26 cellular contexts compared by ENCODE assay signal in the genomic region with DNA sequence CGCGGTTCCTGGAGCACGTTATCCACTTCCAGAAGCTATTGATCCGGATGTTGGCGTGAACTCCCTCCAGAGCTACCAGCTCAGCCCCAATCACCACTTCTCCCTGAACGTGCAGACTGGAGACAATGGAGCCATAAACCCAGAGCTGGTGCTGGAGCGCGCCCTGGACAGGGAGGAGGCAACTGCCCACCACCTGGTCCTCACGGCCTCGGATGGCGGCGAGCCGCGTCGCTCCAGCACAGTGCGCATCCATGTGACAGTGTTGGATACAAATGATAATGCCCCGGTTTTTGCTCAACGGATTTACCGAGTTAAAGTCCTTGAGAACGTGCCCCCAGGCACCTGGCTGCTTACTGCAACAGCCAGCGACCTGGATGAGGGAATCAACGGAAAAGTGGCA. TPM values are rescaled to one million over a fixed set of nuclear protein-coding genes. Genes with fewer than 3 reads are reported as not detected.
DNase-seq lines count a peak whose midpoint lies in the region; TF ChIP-seq lines count a peak whose summit lies in the region.
"Had no signal": no experiment of that assay in that cellular context is flagged by ENCODE, and none has a peak within 500 bp of the region (broad histone marks: within the 10 kb centered on the region; RNA-seq: fewer than 3 reads in every experiment).

No MANE protein-coding gene starts in this region.

- TF ChIP-seq CTCF in AG04450 (IDR thresholded peaks at IDR 0.05; ENCODE audit: low read depth, low read length) (no peak), esophagus squamous epithelium (IDR thresholded peaks at IDR 0.05) (no peak), A673 (conservative IDR thresholded peaks at IDR 0.05; ENCODE audit: low read depth, low read length) (no peak)

- H3K4me1 ChIP-seq in adipocyte (ENCODE audit: control insufficient read depth, insufficient read depth, low read length) (peaks cover 13% of the 10 kb centered on the region), esophagus squamous epithelium (peaks cover 0 to 3% (median 0%) of the 10 kb centered on the region in 3 donors), skeletal muscle tissue (ENCODE audit: control insufficient read depth in 3 of 3, insufficient read depth in 3 of 3, low read length in 3 of 3) (peaks cover 0 to 25% (median 6%) of the 10 kb centered on the region in 3 donors), A673 (ENCODE audit: insufficient read depth, low read length, poor library complexity, severe bottlenecking) (no peaks in the 10 kb centered on the region)
- H3K4me1 ChIP-seq: BLaER1 treated with 17β-estradiol and CSF1 and Interleukin-3, amounts not matched to agents 10 nM and 100 nM; body of pancreas; uterus had no signal

- CTCF ChIA-PET in AG04450 (lab: Charles Lee): interaction anchor here (0.9 to 2.0 kb wide), 5 partner anchors 14 to 164 kb away, joined by 3 to 18 read pairs (median 10); a partner anchor contains a TSS
- CTCF ChIA-PET in A673 (lab: Charles Lee): no interaction called here

- H3K27me3 ChIP-seq in AG04450 (ENCODE audit: control insufficient read depth, insufficient read depth, low read length): no peaks in the 10 kb centered on the region
- no peaks in the 10 kb centered on the region for H3K27me3 ChIP-seq in adipocyte (replicated peaks; ENCODE audit: control insufficient read depth, insufficient read depth, low read length)
- H3K27me3 ChIP-seq in esophagus squamous epithelium: peaks cover 0 to 46% (median 0%) of the 10 kb centered on the region in 4 donors
- H3K27me3 ChIP-seq in skeletal muscle tissue (ENCODE audit: control insufficient read depth in 3 of 3, insufficient read depth in 3 of 3, low read length in 3 of 3): peaks cover 0 to 3% (median 2%) of the 10 kb centered on the region in 3 donors
- H3K27me3 ChIP-seq in A673 (replicated peaks; ENCODE audit: insufficient read depth, low read depth, low read length, poor library complexity): no peaks in the 10 kb centered on the region
- H3K27me3 ChIP-seq: BLaER1 treated with 17β-estradiol and CSF1 and Interleukin-3, amounts not matched to agents 10 nM and 100 nM; body of pancreas; pancreas; uterus had no signal

- no TSS peak for BruUV-seq in A673 (replicated peaks; lab: Mats Ljungman, UMichigan)

- POLR2A ChIA-PET in AG04450 (lab: Yijun Ruan, JAX): interaction anchor here (1.1 kb wide), 1 partner anchor 161 kb away, joined by 4 read pairs; no protein-coding TSS in a partner anchor
- POLR2A ChIA-PET in A673 (lab: Charles Lee; ENCODE audit: low non-redundant PET): no interaction called here

- TF ChIP-seq POLR2A in esophagus squamous epithelium (IDR thresholded peaks at IDR 0.05): no peak

- H3K4me3 ChIP-seq in AG04450 (ENCODE audit: low read depth, low read length) (peak overlapping the region; percentile 45), adipocyte (ENCODE audit: low read length) (peak overlapping the region; percentile 79), esophagus squamous epithelium (peak overlapping the region in 3 of 4 donors; percentile 13 to 53 (median 35)), skeletal muscle tissue (ENCODE audit: low read length in 3 of 3) (peak overlapping the region; percentile 52 to 65 (median 64)), A673 (ENCODE audit: low read depth, low read length, poor library complexity, severe bottlenecking) (no peak overlapping the region)
- H3K4me3 ChIP-seq: BLaER1 treated with 17β-estradiol and CSF1 and Interleukin-3, amounts not matched to agents 10 nM and 100 nM; body of pancreas; MG63 had no signal

- H3K36me3 ChIP-seq in adipocyte (ENCODE audit: control insufficient read depth, insufficient read depth, low read length, severe bottlenecking) (no peaks in the 10 kb centered on the region), esophagus squamous epithelium (no peaks in the 10 kb centered on the region), skeletal muscle tissue (ENCODE audit: control insufficient read depth in 3 of 3, insufficient read depth in 3 of 3, low read length in 3 of 3) (peaks cover 0 to 8% (median 3%) of the 10 kb centered on the region in 3 donors), A673 (ENCODE audit: insufficient read depth, low read length, poor library complexity, severe bottlenecking) (peaks cover 45% of the 10 kb centered on the region)
- H3K36me3 ChIP-seq: BLaER1 treated with 17β-estradiol and CSF1 and Interleukin-3, amounts not matched to agents 10 nM and 100 nM; MG63; pancreas; uterus had no signal

- H3K9ac ChIP-seq in adipocyte (ENCODE audit: low read length) (no peak overlapping the region), skeletal muscle tissue (ENCODE audit: low read depth in 1 of 3, low read length in 3 of 3) (no peak overlapping the region)
- H3K9ac ChIP-seq: BLaER1 treated with 17β-estradiol and CSF1 and Interleukin-3, amounts not matched to agents 10 nM and 100 nM had no signal

- peaks cover 66% of the 10 kb centered on the region for H3K9me3 ChIP-seq in AG04450 (ENCODE audit: control insufficient read depth, insufficient read depth, low read length)
- peaks cover 51% of the 10 kb centered on the region for H3K9me3 ChIP-seq in adipocyte (ENCODE audit: control insufficient read depth, low read length)
- H3K9me3 ChIP-seq in esophagus squamous epithelium: peaks cover 15 to 97% (median 90%) of the 10 kb centered on the region in 3 donors
- peaks cover 9 to 34% (median 29%) of the 10 kb centered on the region in 3 donors for H3K9me3 ChIP-seq in skeletal muscle tissue (ENCODE audit: control insufficient read depth in 3 of 3, low read length in 3 of 3)
- peaks cover 83% of the 10 kb centered on the region for H3K9me3 ChIP-seq in A673 (ENCODE audit: low read depth, low read length, poor library complexity, severe bottlenecking)

- H3K27ac ChIP-seq in AG04450 (ENCODE audit: low read depth, low read length) (no peak overlapping the region), esophagus squamous epithelium (no peak overlapping the region), skeletal muscle tissue (ENCODE audit: low read depth, low read length) (no peak overlapping the region), A673 (ENCODE audit: low read depth, low read length, poor library complexity, severe bottlenecking) (no peak overlapping the region)
- H3K27ac ChIP-seq: BLaER1 treated with 17β-estradiol and CSF1 and Interleukin-3, amounts not matched to agents 10 nM and 100 nM; body of pancreas; pancreas; RWPE1; uterus had no signal

- WGBS in esophagus squamous epithelium, 2 donors: 33 to 53% methylated on average over 13 to 18 of the region's 22 CpGs

- intact Hi-C loops in esophagus squamous epithelium (cut with DNase I): no loop called here
- intact Hi-C loops in A673 (cut with micrococcal nuclease; ENCODE audit: unreplicated experiment): no loop called here

- DNase-seq in AG04450 (ENCODE audit: low read depth, low spot score): no peak
- DNase-seq in adipocyte (ENCODE audit: low read depth): no peak
- no peak for DNase-seq in esophagus squamous epithelium (lab: John Stamatoyannopoulos, UW)
- DNase-seq in cerebellum (ENCODE audit: low spot score): no peak
- DNase-seq in A673 (ENCODE audit: low spot score): no peak
- DNase-seq in Kasumi-1 (lab: John Stamatoyannopoulos, UW): no peak
- DNase-seq: activated CD4-positive, CD25-positive, alpha-beta regulatory T cell; activated T-cell treated with anti-CD3 and anti-CD28 coated beads, Interleukin-2, amount 50 U/mL, for 72 hours; body of pancreas; cerebellar nuclear complex; H7; immature natural killer cell; KBM-7; left colon; MG63; NCI-H1105 treated with DMSO at 0.1 percent for 48 hours; NCI-H187 treated with DMSO at 0.1 percent for 48 hours; NCI-H2171; NCI-H82; stimulated activated CD4-positive, alpha-beta T cell treated with anti-CD3 and anti-CD28 coated beads, Interleukin-12 subunit alpha, Interleukin-12 subunit beta, amount 100 ng/mL, for 4 hours; stimulated activated CD4-positive, alpha-beta T cell treated with anti-CD3 and anti-CD28 coated beads, Interleukin-4, amount 100 ng/mL, for 1 hour; uterus had no signal

RNA-seq across cellular contexts. Expression of a gene that starts 0.8 kb away (rescaled TPM):
- 6.4 and 8.0 TPM in 2 replicates for polyA plus RNA-seq in AG04450 (2011; rRNA removed)
- 13.2 and 14.6 TPM in 2 replicates for polyA minus RNA-seq in AG04450 (2011; rRNA and poly(A)+ RNA removed)
- 1 to 10 TPM; 3.8 to 5.5 (median 5.1) TPM for total RNA-seq in esophagus squamous epithelium
- total RNA-seq in skeletal muscle tissue: 4.7 TPM
- total RNA-seq in cerebellum: 24.6 TPM
- total RNA-seq in A673 (2021): 5.0 and 6.6 TPM in 2 replicates

RNA-seq across cellular contexts. Expression of a gene that starts 4.4 kb away (rescaled TPM):
- 3.3 and 3.8 TPM in 2 replicates for polyA plus RNA-seq in AG04450 (2011; rRNA removed)
- 8.0 and 8.6 TPM in 2 replicates for polyA minus RNA-seq in AG04450 (2011; rRNA and poly(A)+ RNA removed)
- total RNA-seq in esophagus squamous epithelium (1 to 10 TPM; 1.4 to 5.7 (median 4.2) TPM), skeletal muscle tissue (5.2 TPM), cerebellum (21.7 TPM), A673 (2021) (4.5 and 4.6 TPM in 2 replicates)

RNA-seq across cellular contexts. Expression of a gene that starts 5.6 kb away (rescaled TPM):
- 12.5 TPM in 2 replicates for polyA plus RNA-seq in AG04450 (2011; rRNA removed)
- polyA minus RNA-seq in AG04450 (2011; rRNA and poly(A)+ RNA removed): 15.9 and 16.6 TPM in 2 replicates
- total RNA-seq in esophagus squamous epithelium (1 to 10 TPM; 5.5 to 7.5 (median 6.7) TPM), skeletal muscle tissue (3.7 TPM), cerebellum (30.8 TPM), A673 (2021) (43.3 and 45.0 TPM in 2 replicates)
- total RNA-seq: H7 had no signal

RNA-seq across cellular contexts. Expression of a gene that starts 9.4 kb away (rescaled TPM):
- 9.2 and 11.7 TPM in 2 replicates for polyA plus RNA-seq in AG04450 (2011; rRNA removed)
- 24.5 and 24.9 TPM in 2 replicates for polyA minus RNA-seq in AG04450 (2011; rRNA and poly(A)+ RNA removed)
- total RNA-seq in esophagus squamous epithelium: 1 to 10 TPM; 4.1 to 8.0 (median 7.3) TPM
- 4.2 TPM for total RNA-seq in skeletal muscle tissue
- total RNA-seq in cerebellum: 21.4 TPM
- total RNA-seq in A673 (2021): 3.6 TPM in 2 replicates

RNA-seq across cellular contexts. Expression of a gene that starts 11.0 kb away (rescaled TPM):
- 0.93 and 1.1 TPM in 2 replicates for polyA plus RNA-seq in AG04450 (2011; rRNA removed)
- polyA minus RNA-seq in AG04450 (2011; rRNA and poly(A)+ RNA removed): 6.9 and 7.9 TPM in 2 replicates
- total RNA-seq in esophagus squamous epithelium (1 to 10 TPM in 3 of 4 donors, under 1 TPM in 1; 0.41 to 1.7 (median 1.4) TPM), skeletal muscle tissue (3.7 TPM), cerebellum (20.9 TPM), A673 (2021) (2.2 and 2.6 TPM in 2 replicates)
- total RNA-seq: activated T-cell treated with anti-CD3 and anti-CD28 coated beads, Interleukin-2, amount 50 U/mL, for 72 hours; H7 had no signal
